Comparison of ENCODE assay signal across 31 cellular contexts in the genomic region with DNA sequence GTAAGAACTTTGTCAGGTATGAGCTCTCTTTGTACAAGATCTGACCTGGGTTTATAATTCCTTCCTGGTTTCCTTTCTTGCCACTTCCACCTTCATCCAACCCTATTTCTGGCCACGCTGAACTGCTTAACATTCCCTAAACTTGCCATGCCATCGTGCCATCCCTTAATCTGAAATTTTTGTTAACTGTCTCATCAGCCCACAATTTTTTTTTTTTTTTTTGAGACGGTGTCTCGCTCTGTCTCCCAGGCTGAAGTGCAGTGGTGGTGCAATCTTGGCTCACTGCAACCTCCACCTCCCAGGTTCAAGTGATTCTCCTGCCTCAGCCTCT.
DNase-seq lines count a peak whose midpoint lies in the region; ATAC-seq and TF ChIP-seq lines count a peak whose summit lies in the region.
"Had no signal": no experiment of that assay in that cellular context is flagged by ENCODE, and none has a peak within 500 bp of the region (broad histone marks: within the 10 kb centered on the region; RNA-seq: fewer than 3 reads in every experiment).

No MANE protein-coding gene starts in this region.

- H3K4me1 ChIP-seq in Panc1 (ENCODE audit: control insufficient read depth, insufficient read depth, low read length), result peaks cover 9% of the 10 kb centered on the region
- H3K4me1 ChIP-seq: adrenal gland, colonic mucosa, right atrium auricular region, suprapubic skin, uterus had no signal

- ATAC-seq in Panc1 (no peak), memory B cell (ENCODE audit: low read depth) (no peak), Right ventricle myocardium superior (ENCODE audit: poor library complexity) (no peak), HG03442 (IDR thresholded peaks at IDR 0.05; ENCODE audit: unreplicated experiment) (no peak)
- ATAC-seq: activated CD8-positive, alpha-beta T cell treated with anti-CD3 and anti-CD28 coated beads for 36 hours; effector memory CD8-positive, alpha-beta T cell; stimulated activated naive B cell treated with anti-CD40 and anti-IgM and Interleukin-4, amounts not matched to agents 10 μg/mL and 1 μg/mL and 100 μg/mL, for 72 hours had no signal

- no peaks in the 10 kb centered on the region for H3K27me3 Mint-ChIP-seq in memory B cell
- H3K27me3 Mint-ChIP-seq: activated CD8-positive, alpha-beta T cell treated with anti-CD3 and anti-CD28 coated beads for 36 hours; effector memory CD8-positive, alpha-beta T cell; naive B cell; stimulated activated naive B cell treated with anti-CD40 and anti-IgM and Interleukin-4, amounts not matched to agents 10 μg/mL and 1 μg/mL and 100 μg/mL, for 72 hours had no signal

- H3K4me3 ChIP-seq in Panc1 (ENCODE audit: low read depth in 2 of 2, low read length in 2 of 2), result no peak overlapping the region
- H3K4me3 ChIP-seq: adrenal gland, colonic mucosa, esophagus muscularis mucosa, hepatocyte, ovary, right atrium auricular region, suprapubic skin, uterus had no signal

- no TSS peak for BruUV-seq in Panc1 (replicated peaks; lab: Mats Ljungman, UMichigan)

- peak overlapping the region; percentile 49 for H3K27ac Mint-ChIP-seq in memory B cell
- H3K27ac Mint-ChIP-seq: activated CD8-positive, alpha-beta T cell treated with anti-CD3 and anti-CD28 coated beads for 36 hours; effector memory CD8-positive, alpha-beta T cell; stimulated activated naive B cell treated with anti-CD40 and anti-IgM and Interleukin-4, amounts not matched to agents 10 μg/mL and 1 μg/mL and 100 μg/mL, for 72 hours had no signal

- H3K27me3 ChIP-seq in Panc1 (ENCODE audit: control insufficient read depth, insufficient read depth, low read length), result no peaks in the 10 kb centered on the region
- H3K27me3 ChIP-seq: adrenal gland, colonic mucosa, esophagus muscularis mucosa, hepatocyte, ovary, right atrium auricular region, suprapubic skin, uterus had no signal

- intact Hi-C loops in Panc1 (cut with micrococcal nuclease; ENCODE audit: unreplicated experiment) (no loop called here), Right ventricle myocardium superior (cut with DNase I) (no loop called here)

- CTCF ChIA-PET in Panc1 (lab: Charles Lee), result no interaction called here

- no peaks in the 10 kb centered on the region for H3K9me3 Mint-ChIP-seq in memory B cell
- H3K9me3 Mint-ChIP-seq: activated CD8-positive, alpha-beta T cell treated with anti-CD3 and anti-CD28 coated beads for 36 hours; effector memory CD8-positive, alpha-beta T cell had no signal

- H3K4me3 Mint-ChIP-seq in memory B cell, result no peak overlapping the region
- H3K4me3 Mint-ChIP-seq: activated CD8-positive, alpha-beta T cell treated with anti-CD3 and anti-CD28 coated beads for 36 hours; effector memory CD8-positive, alpha-beta T cell; naive B cell; stimulated activated naive B cell treated with anti-CD40 and anti-IgM and Interleukin-4, amounts not matched to agents 10 μg/mL and 1 μg/mL and 100 μg/mL, for 72 hours had no signal

- H3K27ac ChIP-seq in Panc1 (ENCODE audit: low read length), result peak overlapping the region; percentile 5; the same call in 1 of the 2 replicates
- H3K27ac ChIP-seq: adrenal gland, colonic mucosa, esophagus muscularis mucosa, hepatocyte, ovary, right atrium auricular region, suprapubic skin, uterus had no signal

- H3K4me1 Mint-ChIP-seq in memory B cell, result no peaks in the 10 kb centered on the region
- H3K4me1 Mint-ChIP-seq: naive B cell had no signal

- no peak for TF ChIP-seq CTCF in Panc1 (IDR thresholded peaks at IDR 0.05)

- H3K36me3 ChIP-seq in Panc1 (ENCODE audit: control insufficient read depth, insufficient read depth, low read length), result no peaks in the 10 kb centered on the region
- H3K36me3 ChIP-seq: adrenal gland, colonic mucosa, ovary, right atrium auricular region, suprapubic skin, uterus had no signal

- DNase-seq in A172 (ENCODE audit: low spot score) (peak; percentile 19), ELR (ENCODE audit: low read depth) (peak; percentile 28), Panc1 (ENCODE audit: low read depth, low spot score) (no peak), memory B cell (ENCODE audit: low spot score in 2 of 2) (no peak), Right ventricle myocardium superior (no peak), NCI-H345 treated with DMSO at 0.1 percent for 48 hours (lab: John Stamatoyannopoulos, UW; ENCODE audit: unreplicated experiment) (no peak)
- no peak for DNase-seq in activated T-cell treated with anti-CD3 and anti-CD28 coated beads, Interleukin-2, amount 50 U/mL, for 48 hours
- DNase-seq: activated CD4-positive, CD25-positive, alpha-beta regulatory T cell treated with anti-CD3 and anti-CD28 coated beads, Interleukin-2, amount 50 U/mL, for 72 hours; activated CD8-positive, alpha-beta T cell treated with anti-CD3 and anti-CD28 coated beads for 36 hours; activated gamma-delta T cell treated with Interleukin-2 at 50 U/mL for 16 hours; adrenal gland; C1 segment of cervical spinal cord; Calu3; colonic mucosa; effector memory CD8-positive, alpha-beta T cell; foreskin melanocyte; Kasumi-1; naive B cell; NCI-H1092; NCI-H2029; NCI-H345; ovary; stimulated activated CD4-positive, alpha-beta T cell treated with anti-CD3 and anti-CD28 coated beads, Interleukin-12 subunit alpha, Interleukin-12 subunit beta, amount 100 ng/mL, for 4 hours; stimulated activated CD4-positive, alpha-beta T cell treated with anti-CD3 and anti-CD28 coated beads, Interleukin-4, amount 100 ng/mL, for 24 hours; stimulated activated naive B cell treated with anti-CD40 and anti-IgM and Interleukin-4, amounts not matched to agents 10 μg/mL and 1 μg/mL and 100 μg/mL, for 72 hours; uterus had no signal

- H3K9me3 ChIP-seq in Panc1 (ENCODE audit: control insufficient read depth, insufficient read depth, low read depth, low read length), result no peaks in the 10 kb centered on the region
- H3K9me3 ChIP-seq: colonic mucosa, esophagus muscularis mucosa, ovary, right atrium auricular region, suprapubic skin, uterus had no signal

- in situ Hi-C loops in Panc1 (cut with HindIII; ENCODE audit: low pct_unique_long_range_greater_than_20kb, low sequenced_read_pairs), result no loop called here

- POLR2A ChIA-PET in Panc1 (lab: Charles Lee), result no interaction called here

- peaks cover 13% of the 10 kb centered on the region for H3K36me3 Mint-ChIP-seq in memory B cell

Comparison
In these comparisons a context has a peak if more than half of its experiments do, and no peak if none do; other contexts are left out.
1. DNase-seq: peak in A172 (single experiment) and ELR (single experiment); none in Panc1 (single experiment), memory B cell (0 of 2), Right ventricle myocardium superior (single experiment), activated T-cell treated with anti-CD3 and anti-CD28 coated beads, Interleukin-2, amount 50 U/mL, for 48 hours (0 of 2) and NCI-H345 treated with DMSO at 0.1 percent for 48 hours (single experiment).